ENCODE assay signal across 8 cellular contexts in the genomic region with DNA sequence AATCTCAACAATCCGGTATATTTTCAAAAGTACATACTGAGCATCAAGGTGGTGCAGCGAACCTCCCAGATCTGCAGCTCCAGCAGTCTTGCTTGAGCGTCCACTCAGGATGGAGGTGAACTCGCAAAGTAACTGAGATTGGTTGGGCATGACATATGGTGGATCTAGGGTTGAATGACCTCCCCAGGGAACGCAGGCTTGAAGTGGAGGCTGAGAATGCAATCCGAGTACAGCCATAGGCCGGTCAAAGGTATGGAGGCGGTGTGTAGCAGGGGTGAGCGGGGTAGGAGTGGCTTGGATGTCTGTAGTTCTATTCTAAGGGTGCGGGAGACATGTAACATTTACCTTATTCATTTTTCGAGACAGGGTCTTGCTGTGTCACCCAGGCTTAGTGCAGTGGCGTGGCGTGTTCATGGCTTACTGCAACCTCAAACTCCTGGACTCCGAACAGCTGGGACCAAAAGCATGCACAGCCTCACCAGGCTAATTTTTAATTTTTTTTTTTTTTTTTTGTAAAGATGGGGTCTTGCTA. TPM values are rescaled to one million over a fixed set of nuclear protein-coding genes. Genes with fewer than 3 reads are reported as not detected.
DNase-seq lines count a peak whose midpoint lies in the region; ATAC-seq, FAIRE-seq and TF ChIP-seq lines count a peak whose summit lies in the region.

No MANE protein-coding gene starts in this region.

- no peak for TF ChIP-seq EP300 in GM12878 (IDR thresholded peaks at IDR 0.05; ENCODE audit: borderline replicate concordance in 1 of 2, control insufficient read depth in 1 of 2, low read depth in 2 of 2, low read length in 2 of 2)
- no peak for TF ChIP-seq EP300 in sigmoid colon (IDR thresholded peaks at IDR 0.05)

- no peak for DNase-seq in BJ (ENCODE audit: low read depth)
- DNase-seq in NCI-H69 (lab: John Stamatoyannopoulos, UW), result peak; percentile 97
- no peak for DNase-seq in GM12878 (ENCODE audit: low read depth, low spot score)
- peak; percentile 72 for DNase-seq in sigmoid colon

- peak overlapping the region; percentile 95 for H3K4me2 ChIP-seq in GM12878 (ENCODE audit: control insufficient read depth, insufficient read depth)

- TSS peak; percentile 88 for BruUV-seq in GM12878 (replicated peaks; lab: Mats Ljungman, UMichigan)

- H3K36me3 ChIP-seq in BJ (ENCODE audit: control insufficient read depth, insufficient read depth, low read length), result peaks cover 11% of the 10 kb centered on the region
- peaks cover 8 to 26% of the 10 kb centered on the region in 2 experiments; a peak in 3 of 4 replicates for H3K36me3 ChIP-seq in GM12878 (ENCODE audit: control insufficient read depth in 2 of 2, insufficient read depth in 2 of 2, low read length in 1 of 2)
- H3K36me3 ChIP-seq in sigmoid colon, result peaks cover 5 to 49% (median 13%) of the 10 kb centered on the region in 4 donors

- in situ Hi-C loops in GM12878 (cut with MboI), result loop anchor here (25.0 kb wide), 1 partner anchor 1811 kb away; the partner anchor contains the start of genes ATP6V1E1 and BCL2L13

- ATAC-seq in GM18519 (IDR thresholded peaks at IDR 0.05; ENCODE audit: low FRiP score, unreplicated experiment) (peak; percentile 24), HG03354 (IDR thresholded peaks at IDR 0.05; ENCODE audit: poor library complexity, severe bottlenecking, unreplicated experiment) (peak; percentile 60), GM12878 (peak; percentile 82), GM19463 (IDR thresholded peaks at IDR 0.05; ENCODE audit: unreplicated experiment) (no peak)

- H3K27ac ChIP-seq in GM12878 (ENCODE audit: control insufficient read depth, insufficient read depth), result peak overlapping the region; percentile 85
- peak overlapping the region; percentile 88 to 93 (median 92) for H3K27ac ChIP-seq in sigmoid colon

- TF ChIP-seq RAD21 in GM12878 (IDR thresholded peaks at IDR 0.05; ENCODE audit: insufficient read depth, low read depth, low read length), result no peak

- peak; percentile 44 for FAIRE-seq in GM12878 (lab: Jason Lieb, UNC)

- 3% methylated on average over 14 of the region's 14 CpGs for WGBS in GM12878 (ENCODE audit: insufficient coverage, insufficient replicate concordance, low lambda C conversion rate, missing lambda C conversion rate)
- 9 to 15% methylated on average over 14 of the region's 14 CpGs for WGBS in sigmoid colon, 2 donors

- peak overlapping the region; percentile 82 for H3K9ac ChIP-seq in GM12878 (ENCODE audit: control insufficient read depth, insufficient read depth, low read length)

- intact Hi-C loops in GM12878 (cut with micrococcal nuclease; ENCODE audit: unreplicated experiment), result loop anchor here (2.0 to 5.0 kb wide), 2 partner anchors 31 to 271 kb away; partner anchors contain the start of genes CDC45, SLC25A1 and UFD1
- intact Hi-C loops in sigmoid colon (cut with DNase I), result loop anchor here (5.0 to 10.0 kb wide), 4 partner anchors 271 to 494 kb away; partner anchors contain the start of genes COMT, DGCR2, GNB1L and RTL10

- H4K20me1 ChIP-seq in GM12878 (ENCODE audit: control insufficient read depth, insufficient read depth), result no peaks in the 10 kb centered on the region

- H2AFZ ChIP-seq in GM12878 (ENCODE audit: control insufficient read depth, low read depth, low read length), result peak overlapping the region; percentile 94

- POLR2A ChIA-PET in BJ (lab: Charles Lee), result no interaction called here
- POLR2A ChIA-PET in GM12878 (lab: Charles Lee), result interaction anchor here (0.6 to 1.8 kb wide), 4 partner anchors 16 to 84 kb away, joined by 3 to 5 read pairs (median 4); partner anchors contain the start of genes CDC45 and MRPL40

- CTCF ChIA-PET in BJ (lab: Yijun Ruan, JAX), result no interaction called here
- CTCF ChIA-PET in GM12878 (lab: Yijun Ruan, JAX), result interaction anchor here (2.5 kb wide), 1 partner anchor 14 kb away, joined by 9 read pairs; no protein-coding TSS in a partner anchor

- H3K9me3 ChIP-seq in GM12878 (replicated peaks; ENCODE audit: control insufficient read depth, insufficient read depth, low read length), result no peaks in the 10 kb centered on the region
- no peaks in the 10 kb centered on the region for H3K9me3 ChIP-seq in sigmoid colon

- no peaks in the 10 kb centered on the region for H3K27me3 ChIP-seq in BJ (ENCODE audit: control insufficient read depth, insufficient read depth, low read length)
- no peaks in the 10 kb centered on the region for H3K27me3 ChIP-seq in GM12878 (replicated peaks in 1 of 2; ENCODE audit: control insufficient read depth in 2 of 2, insufficient read depth in 2 of 2, low read length in 1 of 2)
- no peaks in the 10 kb centered on the region for H3K27me3 ChIP-seq in sigmoid colon

- H3K4me3 ChIP-seq in BJ (ENCODE audit: low read depth, low read length) (peak overlapping the region; percentile 76), GM12878 (peak overlapping the region; percentile 95), iPS-11a (ENCODE audit: low read depth, low read length) (peak overlapping the region; percentile 65), sigmoid colon (peak overlapping the region; percentile 64 to 94 (median 72))

- RAD21 ChIA-PET in GM12878 (lab: Charles Lee; ENCODE audit: unreplicated experiment), result interaction anchor here (1.1 to 1.7 kb wide), 3 partner anchors 16 to 270 kb away, joined by 4 read pairs; partner anchors contain the start of genes HIRA, MRPL40 and SLC25A1

- SMC1A ChIA-PET in GM12878 (lab: Charles Lee; ENCODE audit: uncharacterized antibody, unreplicated experiment), result interaction anchor here (1.3 kb wide), 1 partner anchor 29 kb away, joined by 6 read pairs; no protein-coding TSS in a partner anchor

- TF ChIP-seq POLR2A in GM12878 (IDR thresholded peaks at IDR 0.05; ENCODE audit: low read depth, low read length) (no peak), sigmoid colon (IDR thresholded peaks at IDR 0.05) (no peak)

- H3K4me1 ChIP-seq in GM12878 (ENCODE audit: control insufficient read depth, insufficient read depth, low read length) (peaks cover 17% of the 10 kb centered on the region), sigmoid colon (peaks cover 0 to 27% (median 23%) of the 10 kb centered on the region in 4 donors)

- no peak for TF ChIP-seq CTCF in BJ (IDR thresholded peaks at IDR 0.05; ENCODE audit: insufficient read depth, low read depth, low read length)
- no peak for TF ChIP-seq CTCF in GM12878 (IDR thresholded peaks at IDR 0.05 in 2 of 3, conservative IDR thresholded peaks at IDR 0.05 in 1 of 3; ENCODE audit: control insufficient read depth in 2 of 3, extremely low read depth in 1 of 3, insufficient read depth in 1 of 3, low read depth in 3 of 3, low read length in 3 of 3)
- TF ChIP-seq CTCF in sigmoid colon (IDR thresholded peaks at IDR 0.05), result no peak

- H3K79me2 ChIP-seq in GM12878 (ENCODE audit: control insufficient read depth, insufficient read depth, low read length), result peaks cover 28% of the 10 kb centered on the region

RNA-seq across cellular contexts. Expression of gene C22orf39, which starts 0.6 kb away (rescaled TPM):
- polyA plus RNA-seq in BJ (2011; rRNA removed) (14.9 and 16.3 TPM in 2 replicates), GM12878 (2011; rRNA removed) (39.9 and 40.8 TPM in 2 replicates), GM12878 (2014; fragmentation: Illumina TruSeq; extraction: Trizol) (20.8 and 21.0 TPM in 2 replicates), GM12878 (2014; fragmentation: Nextera tagmentation; extraction: Ambion mirVana) (10 to 100 TPM in 1 of 2 experiments, 1 to 10 TPM in 1; 6.7 to 10.9 TPM), GM12878 (2014; rRNA removed) (38.8 and 39.9 TPM in 2 replicates), GM12878 (2016; fragmentation: Nextera tagmentation; extraction: Ambion mirVana) (10 to 100 TPM; 38.2 to 47.0 TPM), sigmoid colon (10 to 100 TPM; 25.2 to 39.0 (median 29.5) TPM)
- 10.2 and 14.1 TPM in 2 replicates for polyA minus RNA-seq in BJ (2011; rRNA and poly(A)+ RNA removed)
- total RNA-seq in GM12878 (2013; cell fraction: nucleolus; rRNA removed), result 26.8 and 32.5 TPM in 2 replicates
- total RNA-seq in GM12878 (2014; rRNA removed) (30.1 and 31.6 TPM in 2 replicates), GM12878 (2014; rRNA removed; fragmentation: Illumina TruSeq; extraction: Trizol) (17.3 TPM in 2 replicates), GM12878 (2021) (21.4 and 21.6 TPM in 2 replicates), sigmoid colon (100 to 1,000 TPM in 2 of 4 donors, 10 to 100 TPM in 2; 88.1 to 135 (median 102) TPM)
- 13.3 TPM for polyA plus RNA-seq in GM12878 (2011; ENCODE audit: low read depth)
- polyA plus RNA-seq in GM12878 (2011; cell fraction: cytosol; rRNA removed), result 42.9 and 49.6 TPM in 2 replicates
- 18.1 and 18.8 TPM in 2 replicates for polyA plus RNA-seq in GM12878 (2011; cell fraction: nucleus; rRNA removed)
- polyA plus RNA-seq in GM12878 (2012), result 20.7 and 21.0 TPM in 2 replicates
- polyA minus RNA-seq in GM12878 (2011; rRNA and poly(A)+ RNA removed), result 41.0 and 51.5 TPM in 2 replicates
- polyA minus RNA-seq in GM12878 (2011; cell fraction: cytosol; rRNA and poly(A)+ RNA removed), result 10.1 and 10.2 TPM in 2 replicates
- 8.7 and 13.7 TPM in 2 replicates for polyA minus RNA-seq in GM12878 (2011; cell fraction: nucleus; rRNA and poly(A)+ RNA removed)

RNA-seq across cellular contexts. Expression of gene MRPL40, which starts 15.8 kb away (rescaled TPM):
- polyA plus RNA-seq in BJ (2011; rRNA removed), result 35.5 and 43.5 TPM in 2 replicates
- 6.5 and 9.1 TPM in 2 replicates for polyA minus RNA-seq in BJ (2011; rRNA and poly(A)+ RNA removed)
- 5.7 and 6.6 TPM in 2 replicates for total RNA-seq in GM12878 (2013; cell fraction: nucleolus; rRNA removed)
- 48.0 and 51.9 TPM in 2 replicates for total RNA-seq in GM12878 (2014; rRNA removed)
- total RNA-seq in GM12878 (2014; rRNA removed; fragmentation: Illumina TruSeq; extraction: Trizol), result 55.9 and 58.1 TPM in 2 replicates
- total RNA-seq in GM12878 (2021), result 41.2 and 42.4 TPM in 2 replicates
- polyA plus RNA-seq in GM12878 (2011; ENCODE audit: low read depth), result 32.8 TPM
- 62.3 and 72.3 TPM in 2 replicates for polyA plus RNA-seq in GM12878 (2011; rRNA removed)
- polyA plus RNA-seq in GM12878 (2011; cell fraction: cytosol; rRNA removed), result 33.8 and 45.2 TPM in 2 replicates
- 21.5 and 26.3 TPM in 2 replicates for polyA plus RNA-seq in GM12878 (2011; cell fraction: nucleus; rRNA removed)
- 36.6 and 36.9 TPM in 2 replicates for polyA plus RNA-seq in GM12878 (2012)
- polyA plus RNA-seq in GM12878 (2014; fragmentation: Illumina TruSeq; extraction: Trizol), result 66.0 and 78.0 TPM in 2 replicates
- polyA plus RNA-seq in GM12878 (2014; fragmentation: Nextera tagmentation; extraction: Ambion mirVana), result 100 to 1,000 TPM; 180 to 207 TPM
- polyA plus RNA-seq in GM12878 (2014; rRNA removed), result 53.8 and 64.4 TPM in 2 replicates
- polyA plus RNA-seq in GM12878 (2016; fragmentation: Nextera tagmentation; extraction: Ambion mirVana), result 100 to 1,000 TPM; 124 to 131 TPM
- 18.1 and 18.3 TPM in 2 replicates for polyA minus RNA-seq in GM12878 (2011; rRNA and poly(A)+ RNA removed)
- 8.8 and 10.3 TPM in 2 replicates for polyA minus RNA-seq in GM12878 (2011; cell fraction: cytosol; rRNA and poly(A)+ RNA removed)
- polyA minus RNA-seq in GM12878 (2011; cell fraction: nucleus; rRNA and poly(A)+ RNA removed), result 5.6 and 8.9 TPM in 2 replicates
- total RNA-seq in sigmoid colon, result 10 to 100 TPM; 19.5 to 32.3 (median 26.4) TPM
- 10 to 100 TPM; 25.7 to 32.4 (median 30.1) TPM for polyA plus RNA-seq in sigmoid colon

RNA-seq across cellular contexts. Expression of gene HIRA, which starts 16.6 kb away (rescaled TPM):
- polyA plus RNA-seq in BJ (2011; rRNA removed) (13.6 and 17.1 TPM in 2 replicates), GM12878 (2011; rRNA removed) (10.8 and 19.9 TPM in 2 replicates), GM12878 (2014; fragmentation: Illumina TruSeq; extraction: Trizol) (11.5 and 20.2 TPM in 2 replicates), GM12878 (2014; fragmentation: Nextera tagmentation; extraction: Ambion mirVana) (under 1 TPM; 0.34 to 0.60 TPM), GM12878 (2014; rRNA removed) (23.5 and 26.6 TPM in 2 replicates), GM12878 (2016; fragmentation: Nextera tagmentation; extraction: Ambion mirVana) (1 to 10 TPM; 2.1 to 2.8 TPM), sigmoid colon (10 to 100 TPM; 11.1 to 25.0 (median 13.2) TPM)
- polyA minus RNA-seq in BJ (2011; rRNA and poly(A)+ RNA removed), result 15.7 and 16.9 TPM in 2 replicates
- total RNA-seq in GM12878 (2013; cell fraction: nucleolus; rRNA removed), result 16.7 and 16.8 TPM in 2 replicates
- total RNA-seq in GM12878 (2014; rRNA removed) (14.7 and 15.6 TPM in 2 replicates), GM12878 (2014; rRNA removed; fragmentation: Illumina TruSeq; extraction: Trizol) (12.6 and 13.5 TPM in 2 replicates), GM12878 (2021) (32.2 and 32.7 TPM in 2 replicates), sigmoid colon (10 to 100 TPM; 11.8 to 18.6 (median 16.0) TPM)
- polyA plus RNA-seq in GM12878 (2011; ENCODE audit: low read depth), result 6.7 TPM
- 21.5 and 26.0 TPM in 2 replicates for polyA plus RNA-seq in GM12878 (2011; cell fraction: cytosol; rRNA removed)
- 28.7 and 32.1 TPM in 2 replicates for polyA plus RNA-seq in GM12878 (2011; cell fraction: nucleus; rRNA removed)
- 11.0 and 13.2 TPM in 2 replicates for polyA plus RNA-seq in GM12878 (2012)
- polyA minus RNA-seq in GM12878 (2011; rRNA and poly(A)+ RNA removed), result 27.6 and 31.8 TPM in 2 replicates
- 9.1 and 12.8 TPM in 2 replicates for polyA minus RNA-seq in GM12878 (2011; cell fraction: cytosol; rRNA and poly(A)+ RNA removed)
- polyA minus RNA-seq in GM12878 (2011; cell fraction: nucleus; rRNA and poly(A)+ RNA removed), result 5.7 and 14.7 TPM in 2 replicates

RNA-seq across cellular contexts. Expression of gene UFD1, which starts 30.9 kb away (rescaled TPM):
- 129 and 135 TPM in 2 replicates for polyA plus RNA-seq in BJ (2011; rRNA removed)
- 58.0 and 133 TPM in 2 replicates for polyA minus RNA-seq in BJ (2011; rRNA and poly(A)+ RNA removed)
- 37.0 and 38.0 TPM in 2 replicates for total RNA-seq in GM12878 (2013; cell fraction: nucleolus; rRNA removed)
- 73.3 and 74.6 TPM in 2 replicates for total RNA-seq in GM12878 (2014; rRNA removed)
- 73.7 and 79.0 TPM in 2 replicates for total RNA-seq in GM12878 (2014; rRNA removed; fragmentation: Illumina TruSeq; extraction: Trizol)
- total RNA-seq in GM12878 (2021), result 67.2 and 67.5 TPM in 2 replicates
- polyA plus RNA-seq in GM12878 (2011; ENCODE audit: low read depth), result 43.2 TPM
- polyA plus RNA-seq in GM12878 (2011; rRNA removed), result 75.4 and 98.7 TPM in 2 replicates
- polyA plus RNA-seq in GM12878 (2011; cell fraction: cytosol; rRNA removed), result 140 and 141 TPM in 2 replicates
- polyA plus RNA-seq in GM12878 (2011; cell fraction: nucleus; rRNA removed), result 90.6 and 105 TPM in 2 replicates
- polyA plus RNA-seq in GM12878 (2012), result 63.7 and 80.1 TPM in 2 replicates
- polyA plus RNA-seq in GM12878 (2014; fragmentation: Illumina TruSeq; extraction: Trizol), result 140 and 145 TPM in 2 replicates
- 100 to 1,000 TPM; 128 to 143 TPM for polyA plus RNA-seq in GM12878 (2014; fragmentation: Nextera tagmentation; extraction: Ambion mirVana)
- 97.3 and 106 TPM in 2 replicates for polyA plus RNA-seq in GM12878 (2014; rRNA removed)
- 100 to 1,000 TPM; 140 to 143 TPM for polyA plus RNA-seq in GM12878 (2016; fragmentation: Nextera tagmentation; extraction: Ambion mirVana)
- 101 and 104 TPM in 2 replicates for polyA minus RNA-seq in GM12878 (2011; rRNA and poly(A)+ RNA removed)
- 28.6 and 31.5 TPM in 2 replicates for polyA minus RNA-seq in GM12878 (2011; cell fraction: cytosol; rRNA and poly(A)+ RNA removed)
- 22.7 and 42.6 TPM in 2 replicates for polyA minus RNA-seq in GM12878 (2011; cell fraction: nucleus; rRNA and poly(A)+ RNA removed)
- 10 to 100 TPM; 28.5 to 45.7 (median 31.4) TPM for total RNA-seq in sigmoid colon
- 100 to 1,000 TPM in 2 of 3 donors, 10 to 100 TPM in 1; 84.3 to 131 (median 111) TPM for polyA plus RNA-seq in sigmoid colon

RNA-seq across cellular contexts. Expression of gene CDC45, which starts 31.6 kb away (rescaled TPM):
- polyA plus RNA-seq in BJ (2011; rRNA removed) (12.9 and 13.8 TPM in 2 replicates), GM12878 (2011; rRNA removed) (88.5 and 124 TPM in 2 replicates), GM12878 (2014; fragmentation: Illumina TruSeq; extraction: Trizol) (63.1 and 69.7 TPM in 2 replicates), GM12878 (2014; fragmentation: Nextera tagmentation; extraction: Ambion mirVana) (10 to 100 TPM; 42.8 to 51.2 TPM), GM12878 (2014; rRNA removed) (55.5 and 59.3 TPM in 2 replicates), GM12878 (2016; fragmentation: Nextera tagmentation; extraction: Ambion mirVana) (10 to 100 TPM; 79.1 to 83.4 TPM), sigmoid colon (10 to 100 TPM in 1 of 3 donors, 1 to 10 TPM in 2; 2.4 to 16.6 (median 9.7) TPM)
- 8.1 and 12.1 TPM in 2 replicates for polyA minus RNA-seq in BJ (2011; rRNA and poly(A)+ RNA removed)
- total RNA-seq in GM12878 (2013; cell fraction: nucleolus; rRNA removed), result 42.6 and 46.5 TPM in 2 replicates
- total RNA-seq in GM12878 (2014; rRNA removed) (46.9 and 53.0 TPM in 2 replicates), GM12878 (2014; rRNA removed; fragmentation: Illumina TruSeq; extraction: Trizol) (40.0 and 40.8 TPM in 2 replicates), GM12878 (2021) (45.4 and 49.3 TPM in 2 replicates), sigmoid colon (under 1 TPM in 1 of 4 donors, not detected in 3; 0.14 TPM)
- polyA plus RNA-seq in GM12878 (2011; ENCODE audit: low read depth), result 21.3 TPM
- polyA plus RNA-seq in GM12878 (2011; cell fraction: cytosol; rRNA removed), result 49.6 and 68.6 TPM in 2 replicates
- 112 and 139 TPM in 2 replicates for polyA plus RNA-seq in GM12878 (2011; cell fraction: nucleus; rRNA removed)
- 28.1 and 36.6 TPM in 2 replicates for polyA plus RNA-seq in GM12878 (2012)
- polyA minus RNA-seq in GM12878 (2011; rRNA and poly(A)+ RNA removed), result 51.1 and 52.3 TPM in 2 replicates
- 15.9 and 17.4 TPM in 2 replicates for polyA minus RNA-seq in GM12878 (2011; cell fraction: cytosol; rRNA and poly(A)+ RNA removed)
- 29.9 and 65.0 TPM in 2 replicates for polyA minus RNA-seq in GM12878 (2011; cell fraction: nucleus; rRNA and poly(A)+ RNA removed)

Comparison
In these comparisons a context has a peak if more than half of its experiments do, and no peak if none do; other contexts are left out.
1. DNase-seq: peak in NCI-H69 (single experiment) and sigmoid colon (single experiment); none in BJ (single experiment) and GM12878 (single experiment).
2. Peak in every context shown above with its lines, with median percentiles within 50 percentile points of each other: H3K4me3 ChIP-seq.